Comparison of ENCODE assay signal across 13 cellular contexts in genomic region chr13:95858286-95859075, GRCh38.
DNase-seq lines count a peak whose midpoint lies in the region; ATAC-seq, FAIRE-seq and TF ChIP-seq lines count a peak whose summit lies in the region.
"Had no signal": no experiment of that assay in that cellular context is flagged by ENCODE, and none has a peak within 500 bp of the region (broad histone marks: within the 10 kb centered on the region; RNA-seq: fewer than 3 reads in every experiment).

No MANE protein-coding gene starts in this region.

- FAIRE-seq in K562 (lab: Jason Lieb, UNC) = peak; percentile 37

- BruUV-seq in K562 (replicated peaks; lab: Mats Ljungman, UMichigan) = no TSS peak

- no peak overlapping the region for H3K9ac ChIP-seq in K562 (ENCODE audit: insufficient read depth in 1 of 2, low read depth in 2 of 2, low read length in 2 of 2)
- H3K9ac ChIP-seq: KMS-11 had no signal

- no peaks in the 10 kb centered on the region for H4K20me1 ChIP-seq in K562 (replicated peaks; ENCODE audit: control insufficient read depth, insufficient read depth, low read length)

- H3K4me3 ChIP-seq in K562 = no peak overlapping the region
- H3K4me3 ChIP-seq: dorsolateral prefrontal cortex, lung, Peyer's patch had no signal

- H3K4me2 ChIP-seq in K562 (ENCODE audit: insufficient read depth, low read length) = no peak overlapping the region
- H3K4me2 ChIP-seq: KMS-11 had no signal

- in situ Hi-C loops in K562 (cut with MboI) = no loop called here

- no peak overlapping the region for H2AFZ ChIP-seq in K562 (ENCODE audit: low read depth, low read length)

- DNase-seq in COR-L47 (lab: John Stamatoyannopoulos, UW) (peak; percentile 61), M059J (ENCODE audit: low read depth) (peak; percentile 19), K562 (ENCODE audit: extremely low read depth in 1 of 4, low spot score in 3 of 4) (no peak), left kidney (ENCODE audit: low read depth, low spot score) (peak; percentile 23), RKO (ENCODE audit: low spot score) (no peak), DMS 273 treated with DMSO at 0.1 percent for 48 hours (lab: John Stamatoyannopoulos, UW) (no peak)
- DNase-seq: dorsolateral prefrontal cortex, head of caudate nucleus, Peyer's patch had no signal

- ATAC-seq in K562 (no peak), GM21786 (IDR thresholded peaks at IDR 0.05; ENCODE audit: unreplicated experiment) (no peak), GM18907 (IDR thresholded peaks at IDR 0.05; ENCODE audit: unreplicated experiment) (no peak)

- POLR2A ChIA-PET in K562 (lab: Yijun Ruan, JAX) = no interaction called here

- H3K9me1 ChIP-seq in K562 (ENCODE audit: control insufficient read depth, insufficient read depth, low read length) = no peaks in the 10 kb centered on the region

- no peak for TF ChIP-seq EP300 in K562 (IDR thresholded peaks at IDR 0.05; ENCODE audit: low read length)

- H3K36me3 ChIP-seq in K562 (ENCODE audit: control insufficient read depth, insufficient read depth, low read length) = peaks cover 10% of the 10 kb centered on the region; the same call in 1 of the 3 replicates
- H3K36me3 ChIP-seq: Peyer's patch had no signal

- intact Hi-C loops in K562 (cut with micrococcal nuclease) = no loop called here

- H3K9me3 ChIP-seq in K562 (replicated peaks; ENCODE audit: control insufficient read depth, insufficient read depth, low read depth, low read length) = no peaks in the 10 kb centered on the region
- H3K9me3 ChIP-seq: Peyer's patch had no signal

- TF ChIP-seq POLR2A in K562 (conservative IDR thresholded peaks at IDR 0.05) = no peak

- CTCF ChIA-PET in K562 (lab: Yijun Ruan, JAX; ENCODE audit: low intra/inter-chr PET ratio) = no interaction called here

- no peaks in the 10 kb centered on the region for H3K79me2 ChIP-seq in K562 (ENCODE audit: control insufficient read depth, insufficient read depth, low read length)

- no peaks in the 10 kb centered on the region for H3K4me1 ChIP-seq in K562 (replicated peaks in 1 of 2; ENCODE audit: control insufficient read depth in 2 of 2, insufficient read depth in 2 of 2, low read length in 2 of 2)
- H3K4me1 ChIP-seq: Peyer's patch had no signal

- TF ChIP-seq RAD21 in K562 (CRISPR knock-in tag; conservative IDR thresholded peaks at IDR 0.05 in 1 of 2, IDR thresholded peaks at IDR 0.05 in 1 of 2) = no peak

- H3K27ac ChIP-seq in K562 (ENCODE audit: extremely low read depth, low read depth, low read length) = no peak overlapping the region
- H3K27ac ChIP-seq: dorsolateral prefrontal cortex, KMS-11, Peyer's patch had no signal

- TF ChIP-seq CTCF in K562 (IDR thresholded peaks at IDR 0.05 in 2 of 3, conservative IDR thresholded peaks at IDR 0.05 in 1 of 3; ENCODE audit: insufficient read depth in 2 of 3, low read depth in 1 of 3, low read length in 3 of 3) = no peak

- H3K27me3 ChIP-seq in K562 (ENCODE audit: control insufficient read depth in 2 of 2, insufficient read depth in 2 of 2, low read length in 2 of 2) = no peaks in the 10 kb centered on the region
- H3K27me3 ChIP-seq: dorsolateral prefrontal cortex, Peyer's patch had no signal

- 74% methylated on average over 10 of the region's 10 CpGs for WGBS in K562 (ENCODE audit: insufficient coverage, low coverage, missing lambda C conversion rate)

TF ChIP-seq in K562, 482 proteins besides CTCF, POLR2A, EP300 and RAD21 (continues in another document):
- TF ChIP-seq HMG20A (CRISPR knock-in tag; conservative IDR thresholded peaks at IDR 0.05) (no peak), ZNF239 (CRISPR knock-in tag; IDR thresholded peaks at IDR 0.05) (no peak), ZBTB5 (IDR thresholded peaks at IDR 0.05) (no peak), ADNP (tag; IDR thresholded peaks at IDR 0.05) (no peak), POLR2AphosphoS2 (IDR thresholded peaks at IDR 0.05; ENCODE audit: low read length) (no peak), KDM5B (IDR thresholded peaks at IDR 0.05; ENCODE audit: insufficient replicate concordance, low read depth, low read length) (no peak), ZNF778 (CRISPR knock-in tag; IDR thresholded peaks at IDR 0.05) (no peak), ZNF3 (CRISPR knock-in tag; IDR thresholded peaks at IDR 0.05) (no peak), ZBTB11 (CRISPR knock-in tag; IDR thresholded peaks at IDR 0.05) (no peak), SOX6 (IDR thresholded peaks at IDR 0.05) (no peak), FOXO4 (CRISPR knock-in tag; IDR thresholded peaks at IDR 0.05) (no peak), NKRF (IDR thresholded peaks at IDR 0.05; ENCODE audit: borderline replicate concordance) (no peak), ZNF316 (IDR thresholded peaks at IDR 0.05) (no peak), RFX5 (IDR thresholded peaks at IDR 0.05; ENCODE audit: low read depth, low read length) (no peak), SRF (CRISPR knock-in tag; IDR thresholded peaks at IDR 0.05) (no peak)

Comparison
In these comparisons a context has a peak if more than half of its experiments do, and no peak if none do; other contexts are left out.
1. DNase-seq: peak in COR-L47 (single experiment), M059J (single experiment) and left kidney (single experiment); none in K562 (0 of 4), RKO (single experiment) and DMS 273 treated with DMSO at 0.1 percent for 48 hours (single experiment).